Comparison of ENCODE assay signal across 8 cellular contexts in the genomic region with DNA sequence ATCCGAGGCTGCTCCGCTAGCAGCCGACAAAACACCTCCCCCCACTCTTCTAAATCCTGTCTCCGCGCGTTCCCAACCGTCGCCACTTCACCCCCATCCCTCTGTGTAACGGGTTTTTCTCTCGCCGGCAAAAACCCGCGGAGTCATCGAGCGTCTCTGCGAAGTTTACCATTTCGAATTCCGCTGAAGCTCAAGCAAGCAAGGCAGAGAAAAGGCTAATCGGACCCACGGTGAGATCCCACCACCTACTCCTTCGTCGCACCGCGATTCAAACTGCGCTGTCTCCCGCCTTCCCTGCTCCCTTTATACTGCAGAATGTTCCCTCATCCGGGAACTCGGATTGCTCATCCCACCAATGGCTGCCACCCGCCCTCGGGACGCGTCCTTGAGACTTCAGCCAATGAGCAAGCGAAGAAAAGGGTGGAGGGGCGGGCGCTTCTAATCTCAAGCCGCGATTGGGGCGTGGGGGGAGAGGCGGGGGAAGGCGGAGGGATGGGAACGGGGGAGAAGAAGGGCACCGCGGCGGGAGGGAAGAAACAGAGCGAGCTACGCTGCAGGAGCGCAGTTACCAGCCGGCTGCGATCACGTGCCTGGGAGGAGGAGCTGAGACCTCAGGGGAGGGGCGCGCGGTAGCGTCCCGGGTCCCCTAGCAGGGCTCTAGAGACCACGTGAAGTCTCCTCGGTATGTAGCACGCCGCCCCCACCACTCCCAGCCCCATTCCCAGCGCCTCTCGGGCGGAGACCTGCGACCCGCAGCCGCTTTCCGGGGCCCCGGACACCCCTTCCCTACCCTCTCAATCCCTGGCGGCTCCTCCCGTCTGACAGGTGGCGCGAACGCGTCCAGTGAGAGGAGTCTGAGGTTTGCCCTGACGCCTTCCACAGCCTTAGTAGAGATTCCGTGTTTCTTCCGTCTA. TPM values are rescaled to one million over a fixed set of nuclear protein-coding genes. Genes with fewer than 3 reads are reported as not detected.
A peak's percentile ranks its signal among the peaks of the same experiment; 100 is the strongest.
DNase-seq lines count a peak whose midpoint lies in the region; ATAC-seq, FAIRE-seq and TF ChIP-seq lines count a peak whose summit lies in the region.

H2AZ1 (minus strand) TSS at position 277 of the 914 bp plus-strand sequence; CDS start at position 172, 105 bp downstream.

- no peak within 1 kb of the TSS for H3K4me3 Mint-ChIP-seq in Caco-2 (ENCODE audit: unreplicated experiment)
- H3K4me3 Mint-ChIP-seq in memory B cell = no peak within 1 kb of the TSS

- H3K36me3 ChIP-seq in Caco-2 (ENCODE audit: control insufficient read depth, insufficient read depth, low read length) (no peaks in the 10 kb centered on the region), endocrine pancreas (ENCODE audit: control insufficient read depth, insufficient read depth, low read length) (no peaks in the 10 kb centered on the region)

- no peak for TF ChIP-seq CTCF in Caco-2 (IDR thresholded peaks at IDR 0.05; ENCODE audit: insufficient read depth in 1 of 2, low read depth in 1 of 2, low read length in 1 of 2, severe bottlenecking in 1 of 2, unreplicated experiment in 1 of 2)

- peak within 1 kb of the TSS; percentile 95 for H3K9ac ChIP-seq in endocrine pancreas (ENCODE audit: control insufficient read depth, insufficient read depth, low read length)

- no TSS peak for BruUV-seq in Caco-2 (replicated peaks; lab: Mats Ljungman, UMichigan)

- H3K9me3 ChIP-seq in Caco-2 = no peaks in the 10 kb centered on the region
- H3K9me3 ChIP-seq in endocrine pancreas (ENCODE audit: control insufficient read depth, low read length) = no peaks in the 10 kb centered on the region

- peak; percentile 57 for FAIRE-seq in HTR-8/SVneo (lab: Jason Lieb, UNC)

- H3K4me3 ChIP-seq in Caco-2 (ENCODE audit: low read depth, low read length) (peak within 1 kb of the TSS; percentile 72), endocrine pancreas (ENCODE audit: control insufficient read depth, insufficient read depth, low read length) (peak within 1 kb of the TSS; percentile 91)

- no peaks in the 10 kb centered on the region for H3K27me3 Mint-ChIP-seq in Caco-2 (ENCODE audit: insufficient read depth, unreplicated experiment)
- H3K27me3 Mint-ChIP-seq in memory B cell = no peaks in the 10 kb centered on the region

- H3K9me3 Mint-ChIP-seq in Caco-2 (ENCODE audit: unreplicated experiment) (no peaks in the 10 kb centered on the region), memory B cell (no peaks in the 10 kb centered on the region)

- peaks cover 16% of the 10 kb centered on the region; the same call in 1 of the 2 replicates for H3K4me1 ChIP-seq in Caco-2
- H3K4me1 ChIP-seq in endocrine pancreas (ENCODE audit: control insufficient read depth, insufficient read depth, low read length) = peaks cover 24% of the 10 kb centered on the region

- H3K27me3 ChIP-seq in Caco-2 (replicated peaks; ENCODE audit: control insufficient read depth, insufficient read depth, low read length) = no peaks in the 10 kb centered on the region
- H3K27me3 ChIP-seq in endocrine pancreas (ENCODE audit: control insufficient read depth, insufficient read depth, low read length) = no peaks in the 10 kb centered on the region

- ATAC-seq in GM21381 (IDR thresholded peaks at IDR 0.05; ENCODE audit: unreplicated experiment) = peak; percentile 54
- peak; percentile 66 for ATAC-seq in memory B cell (ENCODE audit: low read depth)

- H3K27ac Mint-ChIP-seq in Caco-2 (ENCODE audit: unreplicated experiment) (no peak within 1 kb of the TSS), memory B cell (no peak within 1 kb of the TSS)

- CTCF ChIA-PET in Caco-2 (lab: Charles Lee) = interaction anchor here (1.2 kb wide), 1 partner anchor 56 kb away, joined by 3 read pairs; the partner anchor contains the start of gene LAMTOR3

- DNase-seq in Caco-2 = peak; percentile 97 to 99
- peak; percentile 87 for DNase-seq in HTR-8/SVneo (ENCODE audit: insufficient read length, low spot score)
- peak; percentile 97 for DNase-seq in NOMO-1 treated with DMSO at 0.1 percent for 48 hours (lab: John Stamatoyannopoulos, UW; ENCODE audit: unreplicated experiment)
- peak; percentile 95 to 96 for DNase-seq in activated CD8-positive, alpha-beta memory T cell treated with anti-CD3 and anti-CD28 coated beads for 4 hours (ENCODE audit: low read depth in 2 of 2)
- DNase-seq in memory B cell (ENCODE audit: low spot score in 2 of 2) = peak; percentile 78 to 87
- peak; percentile 98 for DNase-seq in stimulated activated CD8-positive, alpha-beta memory T cell treated with anti-CD3 and anti-CD28 coated beads, Interleukin-12 subunit alpha, Interleukin-12 subunit beta, amount 100 ng/mL, for 24 hours (ENCODE audit: extremely low read depth)

- intact Hi-C loops in Caco-2 (cut with micrococcal nuclease; ENCODE audit: unreplicated experiment) = loop anchor here (1.0 kb wide), 3 partner anchors 56 to 387 kb away; partner anchors contain the start of gene LAMTOR3

- H3K36me3 Mint-ChIP-seq in Caco-2 (ENCODE audit: insufficient read depth, unreplicated experiment) = peaks cover 28% of the 10 kb centered on the region
- no peaks in the 10 kb centered on the region for H3K36me3 Mint-ChIP-seq in memory B cell

- H3K4me1 Mint-ChIP-seq in Caco-2 (ENCODE audit: low read depth, unreplicated experiment) (no peaks in the 10 kb centered on the region), memory B cell (peaks cover 12% of the 10 kb centered on the region)

- POLR2A ChIA-PET in Caco-2 (lab: Charles Lee) = interaction anchor here (0.5 to 1.4 kb wide), 6 partner anchors 38 to 222 kb away, joined by 3 to 7 read pairs (median 3); partner anchors contain the start of gene LAMTOR3

RNA-seq across cellular contexts. Expression of gene H2AZ1, which starts in this region (rescaled TPM):
- total RNA-seq in Caco-2 (2022) = 430 and 457 TPM in 2 replicates

Comparison
In these comparisons a context has a peak if more than half of its experiments do, and no peak if none do; other contexts are left out.
1. Peak in every context shown above with its lines: DNase-seq, ATAC-seq and H3K4me3 ChIP-seq.